22 cellular contexts compared by ENCODE assay signal in the genomic region with DNA sequence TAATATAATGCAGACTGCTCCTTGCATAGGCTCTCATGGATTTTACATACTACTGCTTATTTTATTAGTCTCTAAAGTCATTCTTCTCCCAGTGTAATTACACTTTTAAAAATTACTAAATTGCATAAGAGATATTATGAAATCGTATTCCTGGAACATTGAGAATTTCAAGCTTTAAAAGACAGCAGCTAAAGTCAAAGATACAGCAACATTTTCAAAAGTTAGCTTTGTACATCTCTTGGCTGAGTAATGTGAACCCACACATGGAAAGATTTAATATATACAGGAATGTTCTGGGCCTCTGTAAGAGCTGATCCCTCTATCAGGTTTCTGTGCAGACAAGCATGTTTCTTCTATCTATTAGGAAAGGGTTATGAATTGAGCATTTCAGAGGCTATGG.
DNase-seq lines count a peak whose midpoint lies in the region; ATAC-seq and TF ChIP-seq lines count a peak whose summit lies in the region.
"Had no signal": no experiment of that assay in that cellular context is flagged by ENCODE, and none has a peak within 500 bp of the region (broad histone marks: within the 10 kb centered on the region; RNA-seq: fewer than 3 reads in every experiment).

No MANE protein-coding gene starts in this region.

- 0 out of 2 replicates have a peak overlapping the region, but pooled peaks have one; percentile 7 for H3K27ac ChIP-seq in SK-N-MC
- H3K27ac ChIP-seq: 22Rv1, spleen, testis, VCaP had no signal

- DNase-seq in NCI-H1105 treated with DMSO at 0.1 percent for 48 hours (lab: John Stamatoyannopoulos, UW): peak; percentile 19
- DNase-seq in NCI-H1105 (lab: John Stamatoyannopoulos, UW): no peak
- peak; percentile 40 for DNase-seq in SK-N-MC (ENCODE audit: low read depth, low spot score)
- peak; percentile 44 for DNase-seq in fibroblast of the aortic adventitia (ENCODE audit: low read depth)
- peak; percentile 13 for DNase-seq in stromal cell of bone marrow (ENCODE audit: low read depth)
- no peak for DNase-seq in NK-92 treated with Interleukin-12 subunit alpha and Interleukin-12 subunit beta, amount 100 ng/mL, for 24 hours (lab: John Stamatoyannopoulos, UW)
- DNase-seq in G401 (ENCODE audit: low spot score): no peak
- DNase-seq: activated CD4-positive, alpha-beta T cell treated with anti-CD3 and anti-CD28 coated beads, Interleukin-2, amount 50 U/mL, for 48 hours; activated naive CD4-positive, alpha-beta T cell treated with anti-CD3 and anti-CD28 coated beads for 36 hours; activated T-cell treated with anti-CD3 and anti-CD28 coated beads, Interleukin-2, amount 50 U/mL, for 24 hours; cortex of kidney; head of caudate nucleus; MM.1S; natural killer cell; NCI-H1930; NCI-H510A treated with DMSO at 0.1 percent for 48 hours; posterior cingulate gyrus; spleen; testis had no signal

- TF ChIP-seq CTCF in fibroblast of the aortic adventitia (IDR thresholded peaks at IDR 0.05; ENCODE audit: insufficient read depth, low read length): no peak

- ATAC-seq in GM18861 (IDR thresholded peaks at IDR 0.05; ENCODE audit: unreplicated experiment): no peak
- ATAC-seq: natural killer cell had no signal

- no peak overlapping the region for H3K9ac ChIP-seq in SK-N-MC (ENCODE audit: insufficient read length)

- H3K9me3 ChIP-seq in SK-N-MC (ENCODE audit: low read depth, low read length): no peaks in the 10 kb centered on the region
- H3K9me3 ChIP-seq: testis had no signal

- H3K36me3 ChIP-seq in SK-N-MC (ENCODE audit: insufficient read depth, low read length): no peaks in the 10 kb centered on the region
- H3K36me3 ChIP-seq: spleen had no signal

- in situ Hi-C loops in G401 (cut with HindIII; ENCODE audit: low sequenced_read_pairs): no loop called here

- H3K4me3 ChIP-seq in SK-N-MC (no peak overlapping the region), fibroblast of the aortic adventitia (ENCODE audit: low read depth, low read length) (no peak overlapping the region)
- H3K4me3 ChIP-seq: spleen, testis had no signal

Comparison
In these comparisons a context has a peak if more than half of its experiments do, and no peak if none do; other contexts are left out.
1. DNase-seq: peak in NCI-H1105 treated with DMSO at 0.1 percent for 48 hours (single experiment), SK-N-MC (single experiment), fibroblast of the aortic adventitia (single experiment) and stromal cell of bone marrow (single experiment); none in NCI-H1105 (single experiment), NK-92 treated with Interleukin-12 subunit alpha and Interleukin-12 subunit beta, amount 100 ng/mL, for 24 hours (single experiment) and G401 (single experiment).